8 cellular contexts compared by ENCODE assay signal in the genomic region with DNA sequence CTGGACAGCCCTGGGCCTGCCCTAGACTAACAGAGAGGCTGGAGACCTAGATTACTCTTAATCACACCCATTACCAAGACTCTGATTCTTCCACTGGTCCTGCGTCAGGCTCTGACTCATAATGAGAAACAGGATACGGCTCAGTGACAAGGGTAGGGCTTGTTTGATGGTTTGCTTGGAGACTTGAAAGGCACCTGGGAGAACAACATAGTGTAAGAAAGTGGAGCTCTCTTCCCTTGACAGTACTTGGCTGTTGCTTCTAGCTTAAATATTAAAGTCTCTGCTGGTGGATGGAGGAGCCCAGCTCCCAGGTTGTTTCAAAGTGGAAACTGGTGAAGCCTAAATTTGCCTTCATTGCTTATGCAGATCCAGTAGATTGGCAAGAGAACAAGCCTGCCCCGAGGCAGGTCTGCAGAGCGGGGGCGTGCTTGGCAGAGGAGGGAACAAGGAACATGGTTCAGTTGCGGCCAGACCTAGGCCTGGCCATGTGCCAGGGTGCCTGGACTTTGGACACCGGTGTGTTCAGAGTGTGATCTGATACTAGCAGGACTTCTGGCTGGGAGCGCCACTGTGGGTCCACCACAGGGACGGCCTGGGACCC.
DNase-seq lines count a peak whose midpoint lies in the region; ATAC-seq and TF ChIP-seq lines count a peak whose summit lies in the region.

No MANE protein-coding gene starts in this region.

- ATAC-seq in left ventricle myocardium superior (no peak), HG03025 (IDR thresholded peaks at IDR 0.05; ENCODE audit: low FRiP score, unreplicated experiment) (no peak)

- H3K4me3 ChIP-seq in fibroblast of mammary gland (ENCODE audit: control insufficient read depth, low read depth, low read length) (no peak overlapping the region), vagina (no peak overlapping the region), HAP-1 (no peak overlapping the region)

- TF ChIP-seq CTCF in fibroblast of mammary gland (conservative IDR thresholded peaks at IDR 0.05; ENCODE audit: control insufficient read depth, insufficient read depth, low read depth, low read length) = no peak
- TF ChIP-seq CTCF in vagina (IDR thresholded peaks at IDR 0.05) = no peak

- in situ Hi-C loops in HAP-1 (cut with MboI; ENCODE audit: low sequenced_read_pairs) = no loop called here

- H3K36me3 ChIP-seq in vagina (no peaks in the 10 kb centered on the region), HAP-1 (replicated peaks) (no peaks in the 10 kb centered on the region)

- H3K9me3 ChIP-seq in vagina (no peaks in the 10 kb centered on the region), HAP-1 (peaks cover 6% of the 10 kb centered on the region; the same call in 1 of the 2 replicates)

- TF ChIP-seq POLR2A in vagina (IDR thresholded peaks at IDR 0.05) = no peak

- H3K27me3 ChIP-seq in vagina = no peaks in the 10 kb centered on the region
- H3K27me3 ChIP-seq in HAP-1 (ENCODE audit: low read depth) = peaks cover 8% of the 10 kb centered on the region

- intact Hi-C loops in left ventricle myocardium superior (cut with micrococcal nuclease) = no loop called here
- intact Hi-C loops in cardiac septum (cut with DNase I) = no loop called here
- intact Hi-C loops in vagina (cut with DNase I) = no loop called here

- no peak overlapping the region for H3K27ac ChIP-seq in vagina

- H3K4me1 ChIP-seq in vagina = no peaks in the 10 kb centered on the region
- peaks cover 2% of the 10 kb centered on the region; the same call in 1 of the 2 replicates for H3K4me1 ChIP-seq in HAP-1

- DNase-seq in left ventricle myocardium superior = peak; percentile 45
- no peak for DNase-seq in cardiac septum (ENCODE audit: low spot score)
- DNase-seq in RPMI7951 (ENCODE audit: low read depth) = peak; percentile 97
- DNase-seq in fibroblast of mammary gland (ENCODE audit: low read depth) = peak; percentile 96
- peak; percentile 25 to 61 for DNase-seq in vagina (ENCODE audit: extremely low spot score in 2 of 2)
- DNase-seq in HAP-1 (ENCODE audit: low spot score in 2 of 2) = no peak
- no peak for DNase-seq in activated CD8-positive, alpha-beta memory T cell treated with anti-CD3 and anti-CD28 coated beads for 24 hours

Comparison
In these comparisons a context has a peak if more than half of its experiments do, and no peak if none do; other contexts are left out.
1. DNase-seq: peak in left ventricle myocardium superior (single experiment), RPMI7951 (single experiment), fibroblast of mammary gland (single experiment) and vagina (2 of 2); none in cardiac septum (single experiment), HAP-1 (0 of 2) and activated CD8-positive, alpha-beta memory T cell treated with anti-CD3 and anti-CD28 coated beads for 24 hours (single experiment).